7 cellular contexts compared by ENCODE assay signal in genomic region chr14:56333361-56334279, GRCh38.
DNase-seq lines count a peak whose midpoint lies in the region; ATAC-seq and TF ChIP-seq lines count a peak whose summit lies in the region.

No MANE protein-coding gene starts in this region.

- peak; percentile 52 for DNase-seq in NCI-H774 (lab: John Stamatoyannopoulos, UW)
- DNase-seq in epithelial cell of esophagus (ENCODE audit: low read depth), result peak; percentile 60
- DNase-seq in ovary, result no peak
- no peak for DNase-seq in stimulated activated CD8-positive, alpha-beta memory T cell treated with anti-CD3 and anti-CD28 coated beads, Interleukin-4, amount 100 ng/mL, for 48 hours

- TF ChIP-seq CTCF in HEK293 (tag by site-specific recombination; IDR thresholded peaks at IDR 0.05) (no peak), epithelial cell of esophagus (IDR thresholded peaks at IDR 0.05; ENCODE audit: insufficient read depth, low read depth, low read length, missing control alignments) (no peak), ovary (IDR thresholded peaks at IDR 0.05) (no peak)

- ATAC-seq in stimulated activated memory B cell treated with anti-CD40 and anti-IgM and Interleukin-4, amounts not matched to agents 10 μg/mL and 1 μg/mL and 100 μg/mL, for 72 hours, result no peak

- H3K4me3 ChIP-seq in HEK293 (ENCODE audit: low read depth, low read length) (no peak overlapping the region), epithelial cell of esophagus (ENCODE audit: low read length) (no peak overlapping the region), skeletal muscle satellite cell (ENCODE audit: low read length) (no peak overlapping the region), ovary (no peak overlapping the region)

- no peak overlapping the region for H3K27ac Mint-ChIP-seq in stimulated activated memory B cell treated with anti-CD40 and anti-IgM and Interleukin-4, amounts not matched to agents 10 μg/mL and 1 μg/mL and 100 μg/mL, for 72 hours

- CTCF ChIA-PET in HEK293 (lab: Yijun Ruan, JAX), result interaction anchor here (0.6 to 0.7 kb wide), 3 partner anchors 22 to 1207 kb away, joined by 3 to 6 read pairs (median 3); no protein-coding TSS in a partner anchor

- H3K27ac ChIP-seq in HEK293 (ENCODE audit: extremely low read depth, low read depth, low read length) (no peak overlapping the region), ovary (no peak overlapping the region)

- H3K9me3 ChIP-seq in HEK293 (ENCODE audit: control insufficient read depth, insufficient read depth, low read depth, low read length), result no peaks in the 10 kb centered on the region
- H3K9me3 ChIP-seq in skeletal muscle satellite cell (replicated peaks; ENCODE audit: low read length), result no peaks in the 10 kb centered on the region
- H3K9me3 ChIP-seq in ovary, result no peaks in the 10 kb centered on the region

- TF ChIP-seq POLR2A in ovary (IDR thresholded peaks at IDR 0.05), result no peak

- no peaks in the 10 kb centered on the region for H3K9me3 Mint-ChIP-seq in stimulated activated memory B cell treated with anti-CD40 and anti-IgM and Interleukin-4, amounts not matched to agents 10 μg/mL and 1 μg/mL and 100 μg/mL, for 72 hours

- H3K27me3 ChIP-seq in skeletal muscle satellite cell (ENCODE audit: control insufficient read depth, insufficient read depth, low read length) (no peaks in the 10 kb centered on the region), ovary (no peaks in the 10 kb centered on the region)

- H3K36me3 ChIP-seq in HEK293 (ENCODE audit: control insufficient read depth in 2 of 2, insufficient read depth in 1 of 2, low read length in 2 of 2), result no peaks in the 10 kb centered on the region
- H3K36me3 ChIP-seq in skeletal muscle satellite cell (ENCODE audit: insufficient read depth, low read length), result no peaks in the 10 kb centered on the region
- no peaks in the 10 kb centered on the region for H3K36me3 ChIP-seq in ovary

- no peak overlapping the region for H3K4me3 Mint-ChIP-seq in stimulated activated memory B cell treated with anti-CD40 and anti-IgM and Interleukin-4, amounts not matched to agents 10 μg/mL and 1 μg/mL and 100 μg/mL, for 72 hours

- POLR2A ChIA-PET in HEK293 (lab: Yijun Ruan, JAX), result no interaction called here

- intact Hi-C loops in ovary (cut with DNase I), result loop anchor here in 1 of 4 donors (10.0 kb wide), 1 partner anchor 1029 kb away; no protein-coding TSS in a partner anchor

- no peak for TF ChIP-seq EP300 in ovary (IDR thresholded peaks at IDR 0.05)

- no peaks in the 10 kb centered on the region for H3K4me1 ChIP-seq in HEK293 (ENCODE audit: control insufficient read depth, insufficient read depth, low read length)
- peaks cover 30% of the 10 kb centered on the region for H3K4me1 ChIP-seq in skeletal muscle satellite cell (ENCODE audit: control insufficient read depth, insufficient read depth, low read length)
- H3K4me1 ChIP-seq in ovary (ENCODE audit: insufficient read depth), result peaks cover 3% of the 10 kb centered on the region

- no peaks in the 10 kb centered on the region for H3K4me1 Mint-ChIP-seq in stimulated activated memory B cell treated with anti-CD40 and anti-IgM and Interleukin-4, amounts not matched to agents 10 μg/mL and 1 μg/mL and 100 μg/mL, for 72 hours

- 68 to 74% (median 69%) methylated on average over 9 of the region's 9 CpGs for WGBS in ovary, 3 donors

- no peaks in the 10 kb centered on the region for H3K27me3 Mint-ChIP-seq in stimulated activated memory B cell treated with anti-CD40 and anti-IgM and Interleukin-4, amounts not matched to agents 10 μg/mL and 1 μg/mL and 100 μg/mL, for 72 hours

- no peaks in the 10 kb centered on the region for H3K36me3 Mint-ChIP-seq in stimulated activated memory B cell treated with anti-CD40 and anti-IgM and Interleukin-4, amounts not matched to agents 10 μg/mL and 1 μg/mL and 100 μg/mL, for 72 hours

- H3K4me2 ChIP-seq in skeletal muscle satellite cell (ENCODE audit: low read length), result peak overlapping the region; percentile 40

- H3K9ac ChIP-seq in skeletal muscle satellite cell (ENCODE audit: low read depth, low read length), result peak overlapping the region; percentile 31

TF ChIP-seq in HEK293, 187 proteins besides CTCF, POLR2A, EP300 and RAD21 (continues in another document):
- TF ChIP-seq BCL11A (tag by site-specific recombination; IDR thresholded peaks at IDR 0.05; ENCODE audit: low read depth) (no peak), TRIM28 (IDR thresholded peaks at IDR 0.05; ENCODE audit: borderline replicate concordance, low read length) (no peak), ZNF394 (tag by site-specific recombination; IDR thresholded peaks at IDR 0.05; ENCODE audit: borderline replicate concordance) (no peak), YY1 (tag by site-specific recombination; IDR thresholded peaks at IDR 0.05) (no peak), ZBTB21 (tag by site-specific recombination; IDR thresholded peaks at IDR 0.05) (0 out of 2 replicates have a peak, but pooled peaks have one; percentile 26), ZSCAN5A (tag by site-specific recombination; IDR thresholded peaks at IDR 0.05) (no peak), SETDB1 (IDR thresholded peaks at IDR 0.05; ENCODE audit: insufficient read length, low read length) (peak; percentile 77), ELK4 (IDR thresholded peaks at IDR 0.05; ENCODE audit: borderline replicate concordance, low read depth, low read length) (no peak), ZFP37 (tag by site-specific recombination; IDR thresholded peaks at IDR 0.05) (no peak), ZBTB17 (tag by site-specific recombination; IDR thresholded peaks at IDR 0.05) (no peak), ZNF571 (tag by site-specific recombination; IDR thresholded peaks at IDR 0.05) (no peak), KLF7 (tag by site-specific recombination; IDR thresholded peaks at IDR 0.05; ENCODE audit: borderline replicate concordance) (no peak), ZNF677 (tag by site-specific recombination; IDR thresholded peaks at IDR 0.05) (no peak), KLF1 (tag by site-specific recombination; IDR thresholded peaks at IDR 0.05) (no peak), PBX3 (CRISPR knock-in tag; IDR thresholded peaks at IDR 0.05) (no peak), ZNF600 (tag by site-specific recombination; IDR thresholded peaks at IDR 0.05) (0 out of 2 replicates have a peak, but pooled peaks have one; percentile 47), PRDM10 (tag by site-specific recombination; IDR thresholded peaks at IDR 0.05) (peak; percentile 51), ZNF132 (tag by site-specific recombination; IDR thresholded peaks at IDR 0.05; ENCODE audit: borderline replicate concordance) (no peak)

Comparison
In these comparisons a context has a peak if more than half of its experiments do, and no peak if none do; other contexts are left out.
1. DNase-seq: peak in NCI-H774 (single experiment) and epithelial cell of esophagus (single experiment); none in ovary (0 of 5) and stimulated activated CD8-positive, alpha-beta memory T cell treated with anti-CD3 and anti-CD28 coated beads, Interleukin-4, amount 100 ng/mL, for 48 hours (single experiment).